In genomic region chr7:2111568-2111967, GRCh38 we compare ENCODE assay signal across 21 cellular contexts.
DNase-seq lines count a peak whose midpoint lies in the region; ATAC-seq, FAIRE-seq and TF ChIP-seq lines count a peak whose summit lies in the region.
"Had no signal": no experiment of that assay in that cellular context is flagged by ENCODE, and none has a peak within 500 bp of the region (broad histone marks: within the 10 kb centered on the region; RNA-seq: fewer than 3 reads in every experiment).

No MANE protein-coding gene starts in this region.

- H3K4me1 ChIP-seq in GM23338 (ENCODE audit: insufficient read depth) (no peaks in the 10 kb centered on the region; the same call in 1 of the 2 replicates), H1 (replicated peaks in 1 of 4; ENCODE audit: control insufficient read depth in 3 of 4, insufficient read depth in 4 of 4, low read length in 3 of 4) (peaks cover 0 to 22% (median 6%) of the 10 kb centered on the region in 4 experiments; a peak in 5 of 7 replicates), neural progenitor cell (peaks cover 56% of the 10 kb centered on the region)

- no peak for TF ChIP-seq EP300 in H1 (IDR thresholded peaks at IDR 0.05; ENCODE audit: borderline replicate concordance in 1 of 2, low read depth in 2 of 2, low read length in 2 of 2)

- peak overlapping the region in 1 of 4 experiments; percentile 3; a peak in 1 of 7 replicates for H3K9ac ChIP-seq in H1 (replicated peaks in 1 of 4; ENCODE audit: extremely low read depth in 1 of 4, low read depth in 3 of 4, low read length in 3 of 4)
- no peak overlapping the region for H3K9ac ChIP-seq in neural progenitor cell

- TF ChIP-seq POLR2A in H1 (IDR thresholded peaks at IDR 0.05; ENCODE audit: control extremely low read depth in 1 of 2, low read depth in 2 of 2, low read length in 2 of 2), result no peak

- no peak overlapping the region for H2BK120ac ChIP-seq in H1 (replicated peaks; ENCODE audit: low read depth, low read length)

- H3K36me3 ChIP-seq in GM23338 (ENCODE audit: insufficient read depth) (no peaks in the 10 kb centered on the region), WERI-Rb-1 (peaks cover 14% of the 10 kb centered on the region), H1 (ENCODE audit: control insufficient read depth in 2 of 4, insufficient read depth in 4 of 4, low read length in 3 of 4) (no peaks in the 10 kb centered on the region), neural progenitor cell (no peaks in the 10 kb centered on the region)
- H3K36me3 ChIP-seq: thyroid gland had no signal

- H3K4me3 Mint-ChIP-seq in GM23338 (no peak overlapping the region), neural progenitor cell (no peak overlapping the region)
- no peak overlapping the region for H3K4me3 Mint-ChIP-seq in activated CD4-positive, alpha-beta memory T cell treated with anti-CD3 and anti-CD28 coated beads, Interleukin-2, amount 10 ng/mL, durations not matched to agents 7 days and 5 days

- H4K20me1 ChIP-seq in GM23338 (replicated peaks; ENCODE audit: insufficient read depth), result 0 out of 2 replicates have a peak, but pooled peaks cover 7% of the 10 kb centered on the region
- peaks cover 2 to 3% of the 10 kb centered on the region in 2 experiments for H4K20me1 ChIP-seq in H1 (replicated peaks in 1 of 2; ENCODE audit: control insufficient read depth in 1 of 2, insufficient read depth in 2 of 2, low read length in 2 of 2)
- peaks cover 26% of the 10 kb centered on the region for H4K20me1 ChIP-seq in neural progenitor cell (ENCODE audit: low read depth)

- no peak overlapping the region for H2BK15ac ChIP-seq in H1 (ENCODE audit: low read length)

- no peak for ATAC-seq in GM23338
- ATAC-seq in HG03280 (IDR thresholded peaks at IDR 0.05; ENCODE audit: unreplicated experiment), result no peak
- ATAC-seq in GM21360 (IDR thresholded peaks at IDR 0.05; ENCODE audit: unreplicated experiment), result no peak

- H3K36me3 Mint-ChIP-seq in GM23338 (ENCODE audit: low read depth) (peaks cover 10% of the 10 kb centered on the region), neural progenitor cell (peaks cover 8% of the 10 kb centered on the region)
- H3K36me3 Mint-ChIP-seq in activated CD4-positive, alpha-beta memory T cell treated with anti-CD3 and anti-CD28 coated beads, Interleukin-2, amount 10 ng/mL, durations not matched to agents 7 days and 5 days (ENCODE audit: low read depth), result peaks cover 7% of the 10 kb centered on the region

- no peak overlapping the region for H4K5ac ChIP-seq in H1 (ENCODE audit: insufficient read length, low read depth, low read length)

- DNase-seq in GM23338 (ENCODE audit: low spot score) (no peak), WERI-Rb-1 (no peak), H1 (ENCODE audit: low read depth in 1 of 2, low spot score in 2 of 2) (no peak), neural progenitor cell (ENCODE audit: low spot score) (no peak), GM20000 (ENCODE audit: low spot score) (no peak)
- no peak for DNase-seq in activated CD4-positive, alpha-beta memory T cell treated with anti-CD3 and anti-CD28 coated beads, Interleukin-2, amount 10 ng/mL, durations not matched to agents 7 days and 5 days
- DNase-seq: activated CD4-positive, alpha-beta T cell treated with anti-CD3 and anti-CD28 coated beads, Interleukin-2, amount 50 U/mL, for 4 hours; activated effector memory CD4-positive, alpha-beta T cell treated with Interleukin-2 at 50 U/mL for 16 hours; aorta; cortex of kidney; DMS153; mesendoderm; NCI-H2081; NCI-H524; stimulated activated CD4-positive, alpha-beta T cell treated with anti-CD3 and anti-CD28 coated beads, Interleukin-2, amount 100 ng/mL, for 24 hours; thyroid gland had no signal

- H3K4me3 ChIP-seq in GM23338, result no peak overlapping the region
- no peak overlapping the region for H3K4me3 ChIP-seq in WERI-Rb-1 (ENCODE audit: low read depth, low read length)
- no peak overlapping the region for H3K4me3 ChIP-seq in H1 (ENCODE audit: extremely low read depth in 1 of 4, insufficient read depth in 2 of 4, low read depth in 3 of 4, low read length in 4 of 4)
- H3K4me3 ChIP-seq in neural progenitor cell, result no peak overlapping the region
- H3K4me3 ChIP-seq: SJSA1, thyroid gland had no signal

- no peaks in the 10 kb centered on the region for H3F3A ChIP-seq in GM23338 (replicated peaks; ENCODE audit: low read depth)
- H3F3A ChIP-seq in neural progenitor cell (ENCODE audit: low read depth), result peaks cover 34% of the 10 kb centered on the region

- no peak overlapping the region; the same call in 1 of the 2 replicates for H4K8ac ChIP-seq in H1 (ENCODE audit: extremely low read depth, insufficient read depth, low read length)

- no peak for TF ChIP-seq CTCF in GM23338 (conservative IDR thresholded peaks at IDR 0.05; ENCODE audit: low read depth in 2 of 2)
- no peak for TF ChIP-seq CTCF in WERI-Rb-1 (IDR thresholded peaks at IDR 0.05; ENCODE audit: low read depth, low read length)
- no peak for TF ChIP-seq CTCF in H1 (IDR thresholded peaks at IDR 0.05; ENCODE audit: control extremely low read depth in 1 of 3, insufficient read depth in 1 of 3, low read depth in 1 of 3, low read length in 3 of 3)
- no peak for TF ChIP-seq CTCF in neural progenitor cell (IDR thresholded peaks at IDR 0.05)
- TF ChIP-seq CTCF in GM20000 (IDR thresholded peaks at IDR 0.05; ENCODE audit: extremely low read depth, missing control alignments), result no peak

- H3K18ac ChIP-seq in H1 (ENCODE audit: extremely low read depth, low read length), result no peak overlapping the region

- H3K27ac Mint-ChIP-seq in GM23338 (peak overlapping the region; percentile 90; the same call in 1 of the 2 replicates), neural progenitor cell (peak overlapping the region; percentile 86)
- no peak overlapping the region for H3K27ac Mint-ChIP-seq in activated CD4-positive, alpha-beta memory T cell treated with anti-CD3 and anti-CD28 coated beads, Interleukin-2, amount 10 ng/mL, durations not matched to agents 7 days and 5 days

- TF ChIP-seq RAD21 in H1 (IDR thresholded peaks at IDR 0.05 in 1 of 2, conservative IDR thresholded peaks at IDR 0.05 in 1 of 2; ENCODE audit: low read depth in 2 of 2, low read length in 2 of 2), result no peak

- H3K27ac ChIP-seq in GM23338 (ENCODE audit: low read depth) (0 out of 2 replicates have a peak overlapping the region, but pooled peaks have one; percentile 45), WERI-Rb-1 (peak overlapping the region; percentile 90), H1 (ENCODE audit: low read depth, low read length) (no peak overlapping the region), neural progenitor cell (no peak overlapping the region)
- H3K27ac ChIP-seq: SJSA1 had no signal

- no peak for FAIRE-seq in H1 (lab: Jason Lieb, UNC)
- FAIRE-seq: GM18507, keratinocyte had no signal

- no peak overlapping the region for H2BK20ac ChIP-seq in H1 (ENCODE audit: low read length)

- no peaks in the 10 kb centered on the region for H3K9me2 ChIP-seq in GM23338 (ENCODE audit: insufficient read depth)

- CTCF ChIA-PET in H1 (lab: Charles Lee; ENCODE audit: partially characterized antibody), result interaction anchor here (0.9 to 1.6 kb wide), 5 partner anchors 12 to 83 kb away, joined by 3 to 8 read pairs (median 3); no protein-coding TSS in a partner anchor
- CTCF ChIA-PET in activated CD4-positive, alpha-beta memory T cell treated with anti-CD3 and anti-CD28 coated beads, Interleukin-2, amount 10 ng/mL, durations not matched to agents 7 days and 5 days (lab: Charles Lee), result no interaction called here

- H3K27me3 Mint-ChIP-seq in GM23338 (ENCODE audit: insufficient read depth, low read depth, poor library complexity) (peaks cover 19% of the 10 kb centered on the region), neural progenitor cell (ENCODE audit: insufficient read depth, low read depth) (peaks cover 7% of the 10 kb centered on the region)
- H3K27me3 Mint-ChIP-seq in activated CD4-positive, alpha-beta memory T cell treated with anti-CD3 and anti-CD28 coated beads, Interleukin-2, amount 10 ng/mL, durations not matched to agents 7 days and 5 days, result no peaks in the 10 kb centered on the region

- H3K79me1 ChIP-seq in H1 (ENCODE audit: low read depth, low read length), result peaks cover under 1% of the 10 kb centered on the region

- POLR2A ChIA-PET in H1 (lab: Charles Lee; ENCODE audit: partially characterized antibody), result no interaction called here
- POLR2A ChIA-PET in activated CD4-positive, alpha-beta memory T cell treated with anti-CD3 and anti-CD28 coated beads, Interleukin-2, amount 10 ng/mL, durations not matched to agents 7 days and 5 days (lab: Charles Lee), result interaction anchor here (1.4 kb wide), 1 partner anchor 8 kb away, joined by 3 read pairs; no protein-coding TSS in a partner anchor

- no peak overlapping the region for H2AK5ac ChIP-seq in H1 (ENCODE audit: low read depth, low read length)

- H3K4me2 ChIP-seq in GM23338 (no peak overlapping the region), H1 (ENCODE audit: insufficient read depth in 1 of 2, low read depth in 2 of 2, low read length in 2 of 2) (no peak overlapping the region), neural progenitor cell (peak overlapping the region; percentile 19)

- H3K23me2 ChIP-seq in H1 (ENCODE audit: low read depth, low read length), result no peaks in the 10 kb centered on the region

- peaks cover 11% of the 10 kb centered on the region; the same call in 1 of the 2 replicates for H3K79me2 ChIP-seq in GM23338 (replicated peaks; ENCODE audit: insufficient read depth)
- H3K79me2 ChIP-seq in H1 (ENCODE audit: control insufficient read depth in 1 of 2, insufficient read depth in 2 of 2, low read length in 2 of 2), result peaks cover 0 to 4% of the 10 kb centered on the region in 2 experiments; a peak in 1 of 4 replicates
- H3K79me2 ChIP-seq in neural progenitor cell (ENCODE audit: low read depth), result no peaks in the 10 kb centered on the region

- H3K27me3 ChIP-seq in GM23338 (ENCODE audit: insufficient read depth), result no peaks in the 10 kb centered on the region
- H3K27me3 ChIP-seq in WERI-Rb-1 (ENCODE audit: insufficient read depth, low read depth, severe bottlenecking), result no peaks in the 10 kb centered on the region
- H3K27me3 ChIP-seq in H1 (replicated peaks in 1 of 4; ENCODE audit: control insufficient read depth in 3 of 4, extremely low read depth in 1 of 4, insufficient read depth in 3 of 4, low read length in 3 of 4), result no peaks in the 10 kb centered on the region
- no peaks in the 10 kb centered on the region for H3K27me3 ChIP-seq in neural progenitor cell
- H3K27me3 ChIP-seq: SJSA1, thyroid gland had no signal

- H3K9me3 ChIP-seq in WERI-Rb-1 (ENCODE audit: severe bottlenecking) (peaks cover 2% of the 10 kb centered on the region), H1 (ENCODE audit: insufficient read depth in 2 of 2, low read depth in 1 of 2, low read length in 1 of 2) (no peaks in the 10 kb centered on the region), neural progenitor cell (ENCODE audit: low read depth) (no peaks in the 10 kb centered on the region)
- H3K9me3 ChIP-seq: SJSA1, thyroid gland had no signal

- peak overlapping the region; percentile 18; the same call in 1 of the 2 replicates for H2BK5ac ChIP-seq in H1 (ENCODE audit: low read depth, low read length)

- H3K4ac ChIP-seq in H1 (replicated peaks; ENCODE audit: insufficient read length, low read depth, low read length), result peak overlapping the region; percentile 80

- peak overlapping the region; percentile 29 for H4K91ac ChIP-seq in H1 (replicated peaks; ENCODE audit: insufficient read length, low read length)

- H3K9me3 Mint-ChIP-seq in GM23338, result no peaks in the 10 kb centered on the region
- H3K9me3 Mint-ChIP-seq in neural progenitor cell, result no peaks in the 10 kb centered on the region
- no peaks in the 10 kb centered on the region for H3K9me3 Mint-ChIP-seq in activated CD4-positive, alpha-beta memory T cell treated with anti-CD3 and anti-CD28 coated beads, Interleukin-2, amount 10 ng/mL, durations not matched to agents 7 days and 5 days

- WGBS in H1 (ENCODE audit: extremely low coverage in 1 of 2, insufficient coverage in 1 of 2, insufficient read length in 1 of 2, insufficient replicate concordance in 2 of 2, low coverage in 1 of 2, low lambda C conversion rate in 2 of 2, missing lambda C conversion rate in 1 of 2), 2 experiments, result 87% methylated on average over 13 of the region's 13 CpGs; no CpG with 5 or more reads in 1 of the 2 experiments

- no peak overlapping the region for H3K56ac ChIP-seq in H1 (replicated peaks; ENCODE audit: insufficient read length, low read depth, low read length)

- no peak overlapping the region for H3K14ac ChIP-seq in H1 (ENCODE audit: insufficient read length)

- H2BK12ac ChIP-seq in H1 (ENCODE audit: low read depth, low read length), result no peak overlapping the region

- H2AFZ ChIP-seq in GM23338 (no peak overlapping the region), H1 (ENCODE audit: low read length) (no peak overlapping the region), neural progenitor cell (replicated peaks) (no peak overlapping the region)

- H3K4me1 Mint-ChIP-seq in GM23338 (peaks cover 41% of the 10 kb centered on the region), neural progenitor cell (peaks cover 68% of the 10 kb centered on the region)
- H3K4me1 Mint-ChIP-seq in activated CD4-positive, alpha-beta memory T cell treated with anti-CD3 and anti-CD28 coated beads, Interleukin-2, amount 10 ng/mL, durations not matched to agents 7 days and 5 days, result peaks cover 28% of the 10 kb centered on the region

- no peak overlapping the region for H3K23ac ChIP-seq in H1 (ENCODE audit: insufficient read length)

Comparison
In these comparisons a context has a peak if more than half of its experiments do, and no peak if none do; other contexts are left out.
1. H3K27ac ChIP-seq: peak in GM23338 (single experiment) and WERI-Rb-1 (single experiment); none in H1 (single experiment) and neural progenitor cell (single experiment).